In genomic region chr6:71364910-71365542, GRCh38 we compare ENCODE assay signal across 19 cellular contexts.
"Had no signal": no experiment of that assay in that cellular context is flagged by ENCODE, and none has a peak within 500 bp of the region (broad histone marks: within the 10 kb centered on the region; RNA-seq: fewer than 3 reads in every experiment).

No MANE protein-coding gene starts in this region.

- H3K27ac ChIP-seq: lower lobe of right lung, neutrophil, tibial artery had no signal

- DNase-seq: activated CD4-positive, alpha-beta memory T cell treated with anti-CD3 and anti-CD28 coated beads, Interleukin-2, amount 10 ng/mL, durations not matched to agents 7 days and 5 days; activated CD4-positive, alpha-beta T cell treated with anti-CD3 and anti-CD28 coated beads for 4 hours; activated naive CD4-positive, alpha-beta T cell; activated naive CD8-positive, alpha-beta T cell treated with anti-CD3 and anti-CD28 coated beads for 36 hours; activated T-cell treated with anti-CD3 and anti-CD28 coated beads, Interleukin-2, amount 50 U/mL, for 1 hour; amygdala; cortex of kidney; lower lobe of right lung; pancreas; spleen; stimulated activated CD8-positive, alpha-beta memory T cell treated with anti-CD3 and anti-CD28 coated beads, Interleukin-4, amount 100 ng/mL, for 48 hours; stimulated activated naive CD4-positive, alpha-beta T cell; tibial artery had no signal

- H3K36me3 Mint-ChIP-seq: activated naive CD8-positive, alpha-beta T cell treated with anti-CD3 and anti-CD28 coated beads for 36 hours; natural killer cell treated with Interleukin-12 subunit alpha and Interleukin-12 subunit beta and Interleukin-15 and Interleukin-18, amount 100 ng/mL, for 72 hours had no signal

- H3K4me3 ChIP-seq: lower lobe of right lung, pancreas, spleen, tibial artery had no signal

- H3K36me3 ChIP-seq: neutrophil, pancreas, spleen had no signal

- H3K4me3 Mint-ChIP-seq: activated CD4-positive, alpha-beta memory T cell treated with anti-CD3 and anti-CD28 coated beads, Interleukin-2, amount 10 ng/mL, durations not matched to agents 7 days and 5 days; activated naive CD8-positive, alpha-beta T cell treated with anti-CD3 and anti-CD28 coated beads for 36 hours; activated T-helper 17 cell treated with anti-CD3 and anti-CD28 coated beads, Interleukin-2, amount 50 U/mL, for 72 hours; natural killer cell treated with Interleukin-12 subunit alpha and Interleukin-12 subunit beta and Interleukin-15 and Interleukin-18, amount 100 ng/mL, for 72 hours; WTC11 had no signal

- H3K9me3 ChIP-seq: lower lobe of right lung, neutrophil, pancreas, spleen, tibial artery had no signal

- FAIRE-seq: TTC549 had no signal

- H3K27me3 ChIP-seq: neutrophil, pancreas, spleen, tibial artery had no signal

- H3K27ac Mint-ChIP-seq: activated CD4-positive, alpha-beta memory T cell treated with anti-CD3 and anti-CD28 coated beads, Interleukin-2, amount 10 ng/mL, durations not matched to agents 7 days and 5 days; activated naive CD8-positive, alpha-beta T cell treated with anti-CD3 and anti-CD28 coated beads for 36 hours; activated T-helper 17 cell treated with anti-CD3 and anti-CD28 coated beads, Interleukin-2, amount 50 U/mL, for 72 hours; natural killer cell treated with Interleukin-12 subunit alpha and Interleukin-12 subunit beta and Interleukin-15 and Interleukin-18, amount 100 ng/mL, for 72 hours; WTC11 had no signal

- ATAC-seq: activated T-helper 17 cell treated with anti-CD3 and anti-CD28 coated beads, Interleukin-2, amount 50 U/mL, for 72 hours; natural killer cell treated with Interleukin-12 subunit alpha and Interleukin-12 subunit beta and Interleukin-15 and Interleukin-18, amount 100 ng/mL, for 72 hours; sciatic nerve; WTC11 had no signal

- H3K9me3 Mint-ChIP-seq: activated CD4-positive, alpha-beta memory T cell treated with anti-CD3 and anti-CD28 coated beads, Interleukin-2, amount 10 ng/mL, durations not matched to agents 7 days and 5 days; activated naive CD8-positive, alpha-beta T cell treated with anti-CD3 and anti-CD28 coated beads for 36 hours; activated T-helper 17 cell treated with anti-CD3 and anti-CD28 coated beads, Interleukin-2, amount 50 U/mL, for 72 hours; natural killer cell treated with Interleukin-12 subunit alpha and Interleukin-12 subunit beta and Interleukin-15 and Interleukin-18, amount 100 ng/mL, for 72 hours had no signal
